ENCODE assay signal across 1 cellular context in genomic region chr1:20701446-20701845, GRCh38.
TF ChIP-seq lines count a peak whose summit lies in the region.

No MANE protein-coding gene starts in this region.

TF ChIP-seq in IMR-90, 13 proteins besides CTCF, POLR2A, EP300 and RAD21:
- TF ChIP-seq FOS (IDR thresholded peaks at IDR 0.05; ENCODE audit: low read depth, low read length), result no peak
- TF ChIP-seq MAFK (IDR thresholded peaks at IDR 0.05; ENCODE audit: low read depth, low read length), result no peak
- no peak for TF ChIP-seq SMC3 (IDR thresholded peaks at IDR 0.05; ENCODE audit: low read depth, low read length)
- no peak for TF ChIP-seq NFE2L2 (IDR thresholded peaks at IDR 0.05; ENCODE audit: low read depth, low read length)
- no peak for TF ChIP-seq RFX5 (IDR thresholded peaks at IDR 0.05; ENCODE audit: low read depth, low read length)
- no peak for TF ChIP-seq BHLHE40 (IDR thresholded peaks at IDR 0.05; ENCODE audit: low read depth, low read length)
- TF ChIP-seq USF2 (IDR thresholded peaks at IDR 0.05; ENCODE audit: low read depth, low read length), result no peak
- no peak for TF ChIP-seq CHD1 (IDR thresholded peaks at IDR 0.05; ENCODE audit: low read depth, low read length)
- TF ChIP-seq RCOR1 (IDR thresholded peaks at IDR 0.05; ENCODE audit: insufficient replicate concordance, low read length), result no peak
- no peak for TF ChIP-seq MXI1 (IDR thresholded peaks at IDR 0.05; ENCODE audit: borderline replicate concordance, low read depth, low read length)
- TF ChIP-seq MAZ (IDR thresholded peaks at IDR 0.05; ENCODE audit: borderline replicate concordance, low read depth, low read length), result no peak
- no peak for TF ChIP-seq ELK1 (IDR thresholded peaks at IDR 0.05; ENCODE audit: borderline replicate concordance, low read depth, low read length)
